ENCODE assay signal across 17 cellular contexts in genomic region chr5:160511280-160511929, GRCh38.
"Had no signal": no experiment of that assay in that cellular context is flagged by ENCODE, and none has a peak within 500 bp of the region (broad histone marks: within the 10 kb centered on the region; RNA-seq: fewer than 3 reads in every experiment).

No MANE protein-coding gene starts in this region.

- H3K27me3 Mint-ChIP-seq: activated CD4-positive, alpha-beta memory T cell treated with anti-CD3 and anti-CD28 coated beads for 36 hours had no signal

- H3K27ac ChIP-seq: lower lobe of right lung, prostate gland, spleen had no signal

- H3K9me3 Mint-ChIP-seq: activated CD4-positive, alpha-beta memory T cell treated with anti-CD3 and anti-CD28 coated beads for 36 hours; natural killer cell; stimulated activated naive B cell treated with anti-CD40 and anti-IgM and Interleukin-4, amounts not matched to agents 10 μg/mL and 1 μg/mL and 100 μg/mL, for 72 hours; T-helper 2 cell treated with Interferon-gamma antibody and Interleukin-4, amounts not matched to agents 5 μg/mL and 100 μg/mL, for 36 hours had no signal

- H3K4me3 Mint-ChIP-seq: activated CD4-positive, alpha-beta memory T cell treated with anti-CD3 and anti-CD28 coated beads for 36 hours; activated naive CD8-positive, alpha-beta T cell; natural killer cell; stimulated activated naive B cell treated with anti-CD40 and anti-IgM and Interleukin-4, amounts not matched to agents 10 μg/mL and 1 μg/mL and 100 μg/mL, for 72 hours; T-helper 2 cell treated with Interferon-gamma antibody and Interleukin-4, amounts not matched to agents 5 μg/mL and 100 μg/mL, for 36 hours had no signal

- ATAC-seq: lower lobe of right lung; natural killer cell; sciatic nerve; stimulated activated naive B cell treated with anti-CD40 and anti-IgM and Interleukin-4, amounts not matched to agents 10 μg/mL and 1 μg/mL and 100 μg/mL, for 72 hours had no signal

- H3K27ac Mint-ChIP-seq: activated CD4-positive, alpha-beta memory T cell treated with anti-CD3 and anti-CD28 coated beads for 36 hours; natural killer cell; stimulated activated naive B cell treated with anti-CD40 and anti-IgM and Interleukin-4, amounts not matched to agents 10 μg/mL and 1 μg/mL and 100 μg/mL, for 72 hours; T-helper 2 cell treated with Interferon-gamma antibody and Interleukin-4, amounts not matched to agents 5 μg/mL and 100 μg/mL, for 36 hours had no signal

- H3K9me3 ChIP-seq: lower lobe of right lung, prostate gland, spleen had no signal

- H3K4me3 ChIP-seq: lower lobe of right lung, prostate gland, spleen had no signal

- DNase-seq: activated CD4-positive, alpha-beta memory T cell treated with anti-CD3 and anti-CD28 coated beads for 36 hours; activated CD4-positive, CD25-positive, alpha-beta regulatory T cell treated with anti-CD3 and anti-CD28 coated beads, Interleukin-2, amount 50 U/mL, for 72 hours; activated gamma-delta T cell; activated T-cell treated with anti-CD3 and anti-CD28 coated beads, Interleukin-2, amount 50 U/mL, for 48 hours; cerebellar nuclear complex; dermis blood vessel endothelial cell; lower lobe of right lung; natural killer cell; occipital lobe; spleen; stimulated activated CD4-positive, alpha-beta T cell treated with anti-CD3 and anti-CD28 coated beads, Interleukin-1b, Interleukin-23, amount 100 ng/mL, for 48 hours; stimulated activated naive B cell treated with anti-CD40 and anti-IgM and Interleukin-4, amounts not matched to agents 10 μg/mL and 1 μg/mL and 100 μg/mL, for 72 hours; trophoblast cell had no signal

- H3K36me3 ChIP-seq: lower lobe of right lung, prostate gland, spleen had no signal

- H3K4me1 ChIP-seq: prostate gland had no signal

- H3K36me3 Mint-ChIP-seq: activated CD4-positive, alpha-beta memory T cell treated with anti-CD3 and anti-CD28 coated beads for 36 hours; activated naive CD8-positive, alpha-beta T cell; natural killer cell; stimulated activated naive B cell treated with anti-CD40 and anti-IgM and Interleukin-4, amounts not matched to agents 10 μg/mL and 1 μg/mL and 100 μg/mL, for 72 hours had no signal
